29 cellular contexts compared by ENCODE assay signal in the genomic region with DNA sequence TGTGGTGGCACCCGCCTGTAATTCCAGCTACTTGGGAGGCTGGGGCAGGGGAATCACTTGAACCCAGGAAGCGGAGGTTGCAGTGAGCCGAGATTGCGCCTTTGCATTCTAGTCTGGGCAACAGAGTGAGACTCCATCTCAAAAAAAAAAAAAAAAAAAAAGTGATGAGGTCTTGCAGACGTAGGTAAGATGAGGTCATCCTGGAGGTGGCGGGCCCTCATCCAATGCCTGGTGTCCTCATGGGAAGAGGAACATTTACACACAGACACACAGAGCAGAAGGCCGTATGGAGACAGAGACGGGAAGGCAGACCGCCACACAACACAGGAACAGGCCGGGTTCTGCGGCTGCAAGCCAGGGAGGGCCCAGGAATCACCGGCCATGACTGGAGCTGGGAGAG. TPM values are rescaled to one million over a fixed set of nuclear protein-coding genes. Genes with fewer than 3 reads are reported as not detected.
"Had no signal": no experiment of that assay in that cellular context is flagged by ENCODE, and none has a peak within 500 bp of the region (broad histone marks: within the 10 kb centered on the region; RNA-seq: fewer than 3 reads in every experiment).

No MANE protein-coding gene starts in this region.

- H2AFZ ChIP-seq: hepatocyte had no signal

- DNase-seq: dermis blood vessel endothelial cell; effector memory CD4-positive, alpha-beta T cell; foreskin keratinocyte; heart left ventricle; left cardiac atrium; left lung; mesenchymal stem cell; naive thymus-derived CD4-positive, alpha-beta T cell; occipital lobe; ovary; posterior cingulate gyrus; psoas muscle; right cardiac atrium; spleen; stimulated activated CD4-positive, alpha-beta T cell treated with anti-CD3 and anti-CD28 coated beads, Interleukin-4, amount 100 ng/mL, for 4 hours; stimulated activated naive CD4-positive, alpha-beta T cell; stimulated activated naive CD8-positive, alpha-beta T cell treated with anti-CD3 and anti-CD28 coated beads, Interleukin-15, amount 100 ng/mL, for 72 hours; thyroid gland; trophoblast cell had no signal

- H3K36me3 ChIP-seq: ovary had no signal

- ATAC-seq: foreskin keratinocyte; gastroesophageal sphincter; heart left ventricle; left cardiac atrium; left lung; naive thymus-derived CD4-positive, alpha-beta T cell; psoas muscle; right cardiac atrium; stimulated activated naive CD8-positive, alpha-beta T cell treated with anti-CD3 and anti-CD28 coated beads, Interleukin-15, amount 100 ng/mL, for 72 hours had no signal

- H3K27ac Mint-ChIP-seq: mesothelial cell of epicardium had no signal

- H3K27me3 Mint-ChIP-seq: naive thymus-derived CD4-positive, alpha-beta T cell; stimulated activated naive CD8-positive, alpha-beta T cell treated with anti-CD3 and anti-CD28 coated beads, Interleukin-15, amount 100 ng/mL, for 72 hours had no signal

- H3K4me2 ChIP-seq: hepatocyte had no signal

- H3K4me3 Mint-ChIP-seq: mesothelial cell of epicardium; stimulated activated naive CD8-positive, alpha-beta T cell treated with anti-CD3 and anti-CD28 coated beads, Interleukin-15, amount 100 ng/mL, for 72 hours had no signal

- H3K27ac ChIP-seq: coronary artery, esophagus muscularis mucosa, foreskin keratinocyte, gastroesophageal sphincter, heart left ventricle, hepatocyte, left lung, ovary, psoas muscle, skin epidermis, spleen, thyroid gland, vagina had no signal

- H3K27me3 ChIP-seq: esophagus muscularis mucosa, foreskin keratinocyte, gastroesophageal sphincter, heart left ventricle, hepatocyte, left lung, ovary, spleen, thyroid gland, vagina had no signal

- H3K9me3 Mint-ChIP-seq: mesothelial cell of epicardium; stimulated activated naive CD8-positive, alpha-beta T cell treated with anti-CD3 and anti-CD28 coated beads, Interleukin-15, amount 100 ng/mL, for 72 hours had no signal

- H3K4me3 ChIP-seq: coronary artery, esophagus muscularis mucosa, gastroesophageal sphincter, heart left ventricle, hepatocyte, left lung, ovary, psoas muscle, skin epidermis, spleen, thyroid gland, vagina had no signal

- H3K9me3 ChIP-seq: esophagus muscularis mucosa, gastroesophageal sphincter, heart left ventricle, left lung, ovary, psoas muscle, spleen, thyroid gland, vagina had no signal

- FAIRE-seq: endothelial cell of umbilical vein had no signal

- H3K4me1 ChIP-seq: foreskin keratinocyte had no signal

RNA-seq across cellular contexts. Expression of gene GIPC3, which starts 36.9 kb away (rescaled TPM):
- total RNA-seq: epithelial cell of proximal tubule, foreskin keratinocyte, hepatocyte, occipital lobe, renal cortical epithelial cell had no signal
